Comparison of ENCODE assay signal across 11 cellular contexts in the genomic region with DNA sequence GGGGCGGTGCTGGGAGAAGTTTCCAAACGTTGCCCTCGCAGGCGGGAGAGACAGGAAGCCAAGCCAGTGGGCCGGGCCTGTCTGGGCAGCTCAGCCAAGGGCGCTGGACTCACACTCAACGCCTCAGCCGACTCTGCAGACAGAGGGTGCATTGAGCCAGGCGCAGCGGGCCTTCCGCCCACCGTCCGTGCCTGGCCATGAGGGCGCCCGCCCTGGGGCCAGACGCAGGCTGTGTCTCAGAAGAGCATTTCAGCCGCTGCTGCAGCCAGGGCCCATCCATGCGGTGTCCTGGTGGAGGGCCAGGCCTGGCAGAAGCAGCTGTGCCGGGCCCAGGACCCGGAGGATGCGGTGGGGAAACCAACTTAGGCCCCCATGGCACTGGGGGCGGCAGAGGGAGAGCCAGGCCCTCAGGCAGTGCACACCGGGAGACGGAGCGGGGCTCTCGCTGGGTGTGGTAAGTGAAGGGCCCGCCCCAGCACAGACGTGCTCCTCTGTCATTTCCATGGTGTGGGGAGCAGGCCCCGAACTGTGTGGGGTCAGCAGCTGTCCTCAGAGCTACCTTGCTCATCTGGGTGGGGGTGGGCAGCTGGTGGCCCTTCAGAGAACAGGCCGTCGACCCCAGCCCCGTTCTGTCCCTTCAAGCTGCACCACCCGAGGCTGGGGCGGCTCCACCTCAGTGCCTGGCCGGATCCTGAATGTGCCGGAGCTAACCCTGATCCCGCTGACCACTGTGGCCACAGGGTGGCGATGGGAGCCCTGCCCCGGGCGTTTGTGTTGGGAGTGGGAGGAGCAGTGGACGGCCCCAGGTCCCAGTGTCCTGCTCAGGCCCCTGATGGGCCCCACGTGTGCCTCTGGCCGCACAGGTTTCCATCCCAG. TPM values are rescaled to one million over a fixed set of nuclear protein-coding genes. Genes with fewer than 3 reads are reported as not detected.
A peak's percentile ranks its signal among the peaks of the same experiment; 100 is the strongest.
DNase-seq lines count a peak whose midpoint lies in the region; ATAC-seq, FAIRE-seq and TF ChIP-seq lines count a peak whose summit lies in the region.
"Had no signal": no experiment of that assay in that cellular context is flagged by ENCODE, and none has a peak within 500 bp of the region (broad histone marks: within the 10 kb centered on the region; RNA-seq: fewer than 3 reads in every experiment).

No MANE protein-coding gene starts in this region.

- POLR2A ChIA-PET in A549 (lab: Yijun Ruan, JAX): interaction anchor here (0.6 to 2.5 kb wide), 3 partner anchors 18 to 138 kb away, joined by 3 to 25 read pairs (median 3); a partner anchor contains a TSS
- POLR2A ChIA-PET in activated CD4-positive, alpha-beta memory T cell treated with anti-CD3 and anti-CD28 coated beads, Interleukin-2, amount 10 ng/mL, durations not matched to agents 7 days and 5 days (lab: Charles Lee): interaction anchor here (1.2 kb wide), 1 partner anchor 17 kb away, joined by 4 read pairs; no protein-coding TSS in a partner anchor

- H4K8ac ChIP-seq in mesenchymal stem cell (ENCODE audit: low read length): peak overlapping the region; percentile 63

- H3K9me3 Mint-ChIP-seq in activated CD4-positive, alpha-beta memory T cell treated with anti-CD3 and anti-CD28 coated beads, Interleukin-2, amount 10 ng/mL, durations not matched to agents 7 days and 5 days: no peaks in the 10 kb centered on the region

- peaks cover 19 to 70% of the 10 kb centered on the region in 2 experiments for H3K36me3 ChIP-seq in mesenchymal stem cell (ENCODE audit: control insufficient read depth in 1 of 2, insufficient read depth in 2 of 2, low read depth in 1 of 2, low read length in 2 of 2)

- no peak overlapping the region for H2BK12ac ChIP-seq in mesenchymal stem cell (ENCODE audit: low read length in 2 of 2)

- CTCF ChIA-PET in A549 (lab: Yijun Ruan, JAX): interaction anchor here (0.5 to 3.6 kb wide), 30 partner anchors 9 to 747 kb away, joined by 3 to 19 read pairs (median 4); a partner anchor contains a TSS
- CTCF ChIA-PET in activated CD4-positive, alpha-beta memory T cell treated with anti-CD3 and anti-CD28 coated beads, Interleukin-2, amount 10 ng/mL, durations not matched to agents 7 days and 5 days (lab: Charles Lee): no interaction called here

- H3K9me3 ChIP-seq in A549 (no peaks in the 10 kb centered on the region), mesenchymal stem cell (ENCODE audit: control insufficient read depth, low read length) (no peaks in the 10 kb centered on the region)

- H4K91ac ChIP-seq in mesenchymal stem cell (ENCODE audit: low read length): no peak overlapping the region

- no peaks in the 10 kb centered on the region for H3K27me3 ChIP-seq in mesenchymal stem cell (ENCODE audit: control insufficient read depth in 1 of 2, insufficient read depth in 1 of 2, low read length in 2 of 2)

- DNase-seq in A549 (ENCODE audit: low read depth in 1 of 2, low spot score in 1 of 2) (peak; percentile 52 to 57), OCI-M1 (lab: John Stamatoyannopoulos, UW) (peak; percentile 46), epidermal melanocyte (ENCODE audit: insufficient read length, low spot score) (peak; percentile 55), mesenchymal stem cell (peak; percentile 69), D341Med (ENCODE audit: low spot score) (no peak), NCI-H1694 treated with DMSO at 0.1 percent for 48 hours (lab: John Stamatoyannopoulos, UW) (no peak), NCI-H524 treated with DMSO at 0.1 percent for 48 hours (lab: John Stamatoyannopoulos, UW) (no peak)
- DNase-seq in activated CD4-positive, alpha-beta memory T cell treated with anti-CD3 and anti-CD28 coated beads, Interleukin-2, amount 10 ng/mL, durations not matched to agents 7 days and 5 days: no peak
- DNase-seq: activated CD8-positive, alpha-beta T cell treated with anti-CD3 and anti-CD28 coated beads, Interleukin-2, amount 10 ng/mL, durations not matched to agents 7 days and 5 days had no signal

- no peak overlapping the region for H2AK5ac ChIP-seq in mesenchymal stem cell (ENCODE audit: low read length, severe bottlenecking)

- H3K23ac ChIP-seq in mesenchymal stem cell (ENCODE audit: low read length in 2 of 2): peak overlapping the region in 1 of 2 experiments; percentile 23

- TF ChIP-seq POLR2A in A549 (IDR thresholded peaks at IDR 0.05; ENCODE audit: low read length): no peak

- H3K27me3 Mint-ChIP-seq in activated CD4-positive, alpha-beta memory T cell treated with anti-CD3 and anti-CD28 coated beads, Interleukin-2, amount 10 ng/mL, durations not matched to agents 7 days and 5 days: no peaks in the 10 kb centered on the region
- H3K27me3 Mint-ChIP-seq: B cell had no signal

- H3K4me2 ChIP-seq in A549 (peak overlapping the region; percentile 21; the same call in 2 of the 3 replicates), mesenchymal stem cell (ENCODE audit: low read length, poor library complexity, severe bottlenecking) (no peak overlapping the region)

- H3K18ac ChIP-seq in mesenchymal stem cell (ENCODE audit: low read depth in 1 of 2, low read length in 2 of 2): peak overlapping the region in 1 of 2 experiments; percentile 25

- peak; percentile 36 to 52 for TF ChIP-seq RAD21 in A549 (conservative IDR thresholded peaks at IDR 0.05 in 1 of 2, IDR thresholded peaks at IDR 0.05 in 1 of 2)

- peaks cover 8% of the 10 kb centered on the region; the same call in 2 of the 3 replicates for H3K4me1 ChIP-seq in A549
- H3K4me1 ChIP-seq in mesenchymal stem cell (ENCODE audit: control insufficient read depth, insufficient read depth, low read depth, low read length): peaks cover 53% of the 10 kb centered on the region

- no peaks in the 10 kb centered on the region for H3K4me1 Mint-ChIP-seq in activated CD4-positive, alpha-beta memory T cell treated with anti-CD3 and anti-CD28 coated beads, Interleukin-2, amount 10 ng/mL, durations not matched to agents 7 days and 5 days

- peak overlapping the region in 1 of 2 experiments; percentile 31 for H3K14ac ChIP-seq in mesenchymal stem cell (ENCODE audit: low read length in 2 of 2)

- no peak overlapping the region for H3K4me3 ChIP-seq in A549
- H3K4me3 ChIP-seq in mesenchymal stem cell (ENCODE audit: insufficient read depth in 1 of 2, low read depth in 1 of 2, low read length in 2 of 2): peak overlapping the region in 1 of 2 experiments; percentile 66

- WGBS in A549 (ENCODE audit: missing lambda C conversion rate): 72% methylated on average over 26 of the region's 43 CpGs
- 68% methylated on average over 43 of the region's 43 CpGs for WGBS in mesenchymal stem cell

- no peak for TF ChIP-seq EP300 in A549 (IDR thresholded peaks at IDR 0.05)

- peak overlapping the region; percentile 24 to 32 for H3K4ac ChIP-seq in mesenchymal stem cell (ENCODE audit: low read depth in 1 of 2, low read length in 2 of 2)

- no peak overlapping the region for H2BK5ac ChIP-seq in mesenchymal stem cell (ENCODE audit: low read depth, low read length, poor library complexity, severe bottlenecking)

- FAIRE-seq in A549 (lab: Jason Lieb, UNC): no peak

- H3K27ac Mint-ChIP-seq in activated CD4-positive, alpha-beta memory T cell treated with anti-CD3 and anti-CD28 coated beads, Interleukin-2, amount 10 ng/mL, durations not matched to agents 7 days and 5 days: no peak overlapping the region
- H3K27ac Mint-ChIP-seq: activated CD8-positive, alpha-beta T cell treated with anti-CD3 and anti-CD28 coated beads, Interleukin-2, amount 10 ng/mL, durations not matched to agents 7 days and 5 days; B cell had no signal

- no peak overlapping the region for H2BK120ac ChIP-seq in mesenchymal stem cell (ENCODE audit: low read depth, low read length)

- H3K27ac ChIP-seq in A549 (peak overlapping the region in 1 of 2 experiments; percentile 73; a peak in 3 of 6 replicates), mesenchymal stem cell (ENCODE audit: low read length, poor library complexity, severe bottlenecking) (no peak overlapping the region)

- peak overlapping the region; percentile 74 for H3K9ac ChIP-seq in mesenchymal stem cell (ENCODE audit: low read length)

- no peak overlapping the region for H2AFZ ChIP-seq in mesenchymal stem cell (ENCODE audit: low read depth, low read length)

- H3K4me3 Mint-ChIP-seq in activated CD4-positive, alpha-beta memory T cell treated with anti-CD3 and anti-CD28 coated beads, Interleukin-2, amount 10 ng/mL, durations not matched to agents 7 days and 5 days: no peak overlapping the region
- H3K4me3 Mint-ChIP-seq: activated CD8-positive, alpha-beta T cell treated with anti-CD3 and anti-CD28 coated beads, Interleukin-2, amount 10 ng/mL, durations not matched to agents 7 days and 5 days; B cell had no signal

- H3K36me3 Mint-ChIP-seq in activated CD4-positive, alpha-beta memory T cell treated with anti-CD3 and anti-CD28 coated beads, Interleukin-2, amount 10 ng/mL, durations not matched to agents 7 days and 5 days (ENCODE audit: low read depth): no peaks in the 10 kb centered on the region

- H2BK15ac ChIP-seq in mesenchymal stem cell (ENCODE audit: low read depth, poor library complexity, severe bottlenecking): peak overlapping the region; percentile 7

- TF ChIP-seq CTCF in A549 (IDR thresholded peaks at IDR 0.05): peak; percentile 34; the same call in 2 of the 3 replicates

- peak; percentile 70 to 87 for ATAC-seq in A549
- ATAC-seq: activated CD8-positive, alpha-beta T cell treated with anti-CD3 and anti-CD28 coated beads, Interleukin-2, amount 10 ng/mL, durations not matched to agents 7 days and 5 days had no signal

- peaks cover 4% of the 10 kb centered on the region for H3K79me1 ChIP-seq in mesenchymal stem cell (replicated peaks; ENCODE audit: low read length, poor library complexity, severe bottlenecking)

RNA-seq across cellular contexts. Expression of a gene that starts 18.0 kb away (rescaled TPM):
- 5.1 and 8.0 TPM in 2 replicates for polyA plus RNA-seq in A549 (2011; rRNA removed)
- 48.0 and 53.1 TPM in 2 replicates for polyA plus RNA-seq in A549 (2012; cell fraction: cytosol; rRNA removed)
- 55.1 and 58.4 TPM in 2 replicates for polyA plus RNA-seq in A549 (2012; cell fraction: nucleus; rRNA removed)
- 19.0 to 19.9 TPM (median 19.1 TPM) in 3 replicates for polyA plus RNA-seq in A549 (2017; fragmentation: RNase III; extraction: RNeasy Plus Mini Kit Qiagen cat#74134 plus additional on column Dnase treatment)
- 2.1 and 2.4 TPM in 2 replicates for polyA minus RNA-seq in A549 (2011; rRNA and poly(A)+ RNA removed)
- polyA plus RNA-seq in mesenchymal stem cell (2013, experiment 1 of 2): 15.5 TPM
- 16.8 TPM for polyA plus RNA-seq in mesenchymal stem cell (2013, experiment 2 of 2)
- 10 to 100 TPM; 11.5 TPM for total RNA-seq in activated CD4-positive, alpha-beta memory T cell treated with anti-CD3 and anti-CD28 coated beads, Interleukin-2, amount 10 ng/mL, durations not matched to agents 7 days and 5 days

RNA-seq across cellular contexts. Expression of a gene that starts 18.2 kb away (rescaled TPM):
- polyA plus RNA-seq in A549 (2011; rRNA removed) (2.1 TPM in 2 replicates), A549 (2017; fragmentation: RNase III; extraction: RNeasy Plus Mini Kit Qiagen cat#74134 plus additional on column Dnase treatment) (8.2 to 9.9 TPM (median 8.8 TPM) in 3 replicates)
- polyA plus RNA-seq in A549 (2012; cell fraction: cytosol; rRNA removed): 6.5 and 10.5 TPM in 2 replicates
- 29.9 and 39.9 TPM in 2 replicates for polyA plus RNA-seq in A549 (2012; cell fraction: nucleus; rRNA removed)
- polyA minus RNA-seq in A549 (2011; rRNA and poly(A)+ RNA removed): 1.8 and 2.7 TPM in 2 replicates
- polyA plus RNA-seq in mesenchymal stem cell (2013, experiment 1 of 2): 37.1 TPM
- 35.2 TPM for polyA plus RNA-seq in mesenchymal stem cell (2013, experiment 2 of 2)
- total RNA-seq in activated CD4-positive, alpha-beta memory T cell treated with anti-CD3 and anti-CD28 coated beads, Interleukin-2, amount 10 ng/mL, durations not matched to agents 7 days and 5 days: 1 to 10 TPM; 6.0 to 6.5 TPM

RNA-seq across cellular contexts. Expression of a gene that starts 27.9 kb away (rescaled TPM):
- polyA plus RNA-seq in A549 (2011; rRNA removed): 0.21 and 0.25 TPM in 2 replicates
- polyA plus RNA-seq in A549 (2012; cell fraction: cytosol; rRNA removed): 0.66 and 0.70 TPM in 2 replicates
- polyA plus RNA-seq in A549 (2012; cell fraction: nucleus; rRNA removed): 3.4 and 5.5 TPM in 2 replicates
- 0.94 to 1.2 TPM (median 0.94 TPM) in 3 replicates for polyA plus RNA-seq in A549 (2017; fragmentation: RNase III; extraction: RNeasy Plus Mini Kit Qiagen cat#74134 plus additional on column Dnase treatment)
- 0.05 and 2.3 TPM in 2 replicates for polyA minus RNA-seq in A549 (2011; rRNA and poly(A)+ RNA removed)
- 0.37 TPM for polyA plus RNA-seq in mesenchymal stem cell (2013, experiment 1 of 2)
- polyA plus RNA-seq in mesenchymal stem cell (2013, experiment 2 of 2): 0.51 TPM
- 1 to 10 TPM in 1 of 2 experiments, under 1 TPM in 1; 0.55 to 1.3 TPM for total RNA-seq in activated CD4-positive, alpha-beta memory T cell treated with anti-CD3 and anti-CD28 coated beads, Interleukin-2, amount 10 ng/mL, durations not matched to agents 7 days and 5 days

RNA-seq across cellular contexts. Expression of a gene that starts 41.6 kb away (rescaled TPM):
- polyA plus RNA-seq in A549 (2011; rRNA removed): under 0.01 and 0.03 TPM in 2 replicates
- not detected in 2 replicates for polyA plus RNA-seq in A549 (2012; cell fraction: cytosol; rRNA removed)
- 0.02 and 0.04 TPM in 2 replicates for polyA plus RNA-seq in A549 (2012; cell fraction: nucleus; rRNA removed)
- 0.03 TPM in 1 of 3 replicates, not detected in the others for polyA plus RNA-seq in A549 (2017; fragmentation: RNase III; extraction: RNeasy Plus Mini Kit Qiagen cat#74134 plus additional on column Dnase treatment)
- polyA minus RNA-seq in A549 (2011; rRNA and poly(A)+ RNA removed): 0.08 TPM in 1 of 2 replicates, not detected in the other
- under 0.01 TPM for polyA plus RNA-seq in mesenchymal stem cell (2013, experiment 1 of 2)
- not detected for polyA plus RNA-seq in mesenchymal stem cell (2013, experiment 2 of 2)
- not detected for total RNA-seq in activated CD4-positive, alpha-beta memory T cell treated with anti-CD3 and anti-CD28 coated beads, Interleukin-2, amount 10 ng/mL, durations not matched to agents 7 days and 5 days
- total RNA-seq: activated CD8-positive, alpha-beta T cell treated with anti-CD3 and anti-CD28 coated beads, Interleukin-2, amount 10 ng/mL, durations not matched to agents 7 days and 5 days had no signal
- polyA plus RNA-seq: neural cell had no signal

RNA-seq across cellular contexts. Expression of a gene that starts 54.5 kb away (rescaled TPM):
- 2.7 and 3.1 TPM in 2 replicates for polyA plus RNA-seq in A549 (2011; rRNA removed)
- 5.2 and 6.4 TPM in 2 replicates for polyA plus RNA-seq in A549 (2012; cell fraction: cytosol; rRNA removed)
- 25.6 and 36.1 TPM in 2 replicates for polyA plus RNA-seq in A549 (2012; cell fraction: nucleus; rRNA removed)
- 10.1 to 10.8 TPM (median 10.3 TPM) in 3 replicates for polyA plus RNA-seq in A549 (2017; fragmentation: RNase III; extraction: RNeasy Plus Mini Kit Qiagen cat#74134 plus additional on column Dnase treatment)
- polyA minus RNA-seq in A549 (2011; rRNA and poly(A)+ RNA removed): 4.5 and 4.6 TPM in 2 replicates
- 6.1 TPM for polyA plus RNA-seq in mesenchymal stem cell (2013, experiment 1 of 2)
- polyA plus RNA-seq in mesenchymal stem cell (2013, experiment 2 of 2): 5.4 TPM
- total RNA-seq in activated CD4-positive, alpha-beta memory T cell treated with anti-CD3 and anti-CD28 coated beads, Interleukin-2, amount 10 ng/mL, durations not matched to agents 7 days and 5 days: 1 to 10 TPM; 8.8 TPM

Comparison
In these comparisons a context has a peak if more than half of its experiments do, and no peak if none do; other contexts are left out.
1. DNase-seq: peak in A549 (2 of 2), OCI-M1 (single experiment), epidermal melanocyte (single experiment) and mesenchymal stem cell (single experiment); none in D341Med (single experiment), activated CD4-positive, alpha-beta memory T cell treated with anti-CD3 and anti-CD28 coated beads, Interleukin-2, amount 10 ng/mL, durations not matched to agents 7 days and 5 days (single experiment), NCI-H1694 treated with DMSO at 0.1 percent for 48 hours (single experiment) and NCI-H524 treated with DMSO at 0.1 percent for 48 hours (single experiment).